23 cellular contexts compared by ENCODE assay signal in the genomic region with DNA sequence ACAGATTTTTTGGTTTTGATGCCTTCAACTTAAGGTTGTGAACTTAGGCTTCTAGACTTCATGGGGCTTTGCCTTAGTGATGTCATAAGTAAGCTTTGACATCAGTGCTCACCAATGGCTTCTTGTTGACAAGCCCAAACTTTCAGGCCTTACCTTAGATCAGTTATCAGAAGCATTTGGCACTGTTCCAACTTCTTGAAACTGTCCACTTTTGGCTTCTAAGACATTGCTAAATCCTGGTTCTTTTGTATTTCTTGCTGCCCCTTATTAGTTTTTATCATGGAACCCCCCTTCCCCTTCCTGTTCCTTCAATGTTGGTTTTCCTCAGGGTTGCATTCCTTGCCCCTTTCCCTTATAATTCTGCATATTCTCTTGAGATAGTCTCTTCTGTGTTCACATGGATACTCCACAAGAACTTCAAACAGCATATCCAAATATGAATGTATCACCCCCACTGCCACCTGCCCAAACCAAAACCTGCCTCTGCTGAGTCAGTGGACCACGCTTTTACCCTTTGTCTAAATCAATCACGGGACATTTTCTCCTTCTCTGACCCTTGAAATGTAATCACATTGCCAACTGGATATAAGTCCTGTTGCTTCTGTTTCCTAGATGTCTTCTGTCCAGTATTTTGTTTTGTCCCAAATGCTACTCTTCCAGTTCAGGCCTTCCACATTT. TPM values are rescaled to one million over a fixed set of nuclear protein-coding genes. Genes with fewer than 3 reads are reported as not detected.
"Had no signal": no experiment of that assay in that cellular context is flagged by ENCODE, and none has a peak within 500 bp of the region (broad histone marks: within the 10 kb centered on the region; RNA-seq: fewer than 3 reads in every experiment).

No MANE protein-coding gene starts in this region.

- H3K27ac ChIP-seq: brain microvascular endothelial cell, esophagus squamous epithelium, prostate gland, thoracic aorta had no signal

- H3K4me1 Mint-ChIP-seq: activated naive CD4-positive, alpha-beta T cell treated with anti-CD3 and anti-CD28 coated beads, Interleukin-2, amount 10 ng/mL, durations not matched to agents 7 days and 5 days; natural killer cell had no signal

- H3K27ac Mint-ChIP-seq: activated naive CD4-positive, alpha-beta T cell treated with anti-CD3 and anti-CD28 coated beads, Interleukin-2, amount 10 ng/mL, durations not matched to agents 7 days and 5 days; activated T-helper 2 cell treated with anti-CD3 and anti-CD28 coated beads, Interferon-gamma antibody, Interleukin-2, Interleukin-4, amounts not matched to agents 10 μg/mL and 5 μg/mL and 100 μg/mL, durations not matched to agents 14 hours and 24 hours and 36 hours; natural killer cell had no signal

- H3K9me3 Mint-ChIP-seq: activated naive CD4-positive, alpha-beta T cell treated with anti-CD3 and anti-CD28 coated beads, Interleukin-2, amount 10 ng/mL, durations not matched to agents 7 days and 5 days; activated T-helper 2 cell treated with anti-CD3 and anti-CD28 coated beads, Interferon-gamma antibody, Interleukin-2, Interleukin-4, amounts not matched to agents 10 μg/mL and 5 μg/mL and 100 μg/mL, durations not matched to agents 14 hours and 24 hours and 36 hours; natural killer cell had no signal

- H3K4me1 ChIP-seq: prostate gland, stomach had no signal

- H3K4me3 Mint-ChIP-seq: activated naive CD4-positive, alpha-beta T cell treated with anti-CD3 and anti-CD28 coated beads, Interleukin-2, amount 10 ng/mL, durations not matched to agents 7 days and 5 days; natural killer cell had no signal

- H3K27me3 Mint-ChIP-seq: activated naive CD4-positive, alpha-beta T cell treated with anti-CD3 and anti-CD28 coated beads, Interleukin-2, amount 10 ng/mL, durations not matched to agents 7 days and 5 days had no signal

- FAIRE-seq: endometrium, islet of Langerhans, TTC549 had no signal

- H3K36me3 Mint-ChIP-seq: natural killer cell had no signal

- H3K27me3 ChIP-seq: brain microvascular endothelial cell, esophagus squamous epithelium, stomach had no signal

- DNase-seq: activated CD4-positive, alpha-beta T cell treated with anti-CD3 and anti-CD28 coated beads, Interleukin-2, amount 50 U/mL, for 1 hour; activated CD4-positive, CD25-positive, alpha-beta regulatory T cell; activated naive CD4-positive, alpha-beta T cell treated with anti-CD3 and anti-CD28 coated beads, Interleukin-2, amount 10 ng/mL, durations not matched to agents 7 days and 5 days; activated T-cell treated with anti-CD3 and anti-CD28 coated beads for 4 hours; amniotic stem cell; brain microvascular endothelial cell; dermis blood vessel endothelial cell; esophagus squamous epithelium; foreskin fibroblast; head of caudate nucleus; mucosa of descending colon; natural killer cell; occipital lobe; stimulated activated CD4-positive, alpha-beta T cell treated with anti-CD3 and anti-CD28 coated beads, Interleukin-4, amount 100 ng/mL, for 24 hours; stomach; T-helper 2 cell had no signal

- H3K36me3 ChIP-seq: prostate gland had no signal

- H3K9me3 ChIP-seq: esophagus squamous epithelium, mucosa of descending colon, prostate gland, stomach, thoracic aorta had no signal

- H3K4me3 ChIP-seq: esophagus squamous epithelium, mucosa of descending colon, prostate gland, stomach, thoracic aorta had no signal

- ATAC-seq: left lobe of liver, natural killer cell had no signal

RNA-seq across cellular contexts. Expression of gene CCDC184, which starts 56.4 kb away (rescaled TPM):
- total RNA-seq: dermis blood vessel endothelial cell, left lobe of liver had no signal
